13 cellular contexts compared by ENCODE assay signal in genomic region chr7:148930335-148930734, GRCh38. TPM values are rescaled to one million over a fixed set of nuclear protein-coding genes. Genes with fewer than 3 reads are reported as not detected.
DNase-seq lines count a peak whose midpoint lies in the region; ATAC-seq and TF ChIP-seq lines count a peak whose summit lies in the region.
"Had no signal": no experiment of that assay in that cellular context is flagged by ENCODE, and none has a peak within 500 bp of the region (broad histone marks: within the 10 kb centered on the region; RNA-seq: fewer than 3 reads in every experiment).

No MANE protein-coding gene starts in this region.

- H3K27ac ChIP-seq in CD4-positive, CD25-positive, alpha-beta regulatory T cell (ENCODE audit: insufficient read depth, low read length, poor library complexity, severe bottlenecking) = no peak overlapping the region
- no peak overlapping the region for H3K27ac ChIP-seq in naive thymus-derived CD4-positive, alpha-beta T cell (ENCODE audit: low read depth, low read length)
- H3K27ac ChIP-seq: 22Rv1 had no signal

- no peak for ATAC-seq in activated CD4-positive, alpha-beta T cell treated with anti-CD3 and anti-CD28 coated beads for 36 hours
- no peak for ATAC-seq in activated naive CD8-positive, alpha-beta T cell treated with anti-CD3 and anti-CD28 coated beads, Interleukin-2, amount 50 U/mL, for 24 hours
- no peak for ATAC-seq in CD4-positive, CD25-positive, alpha-beta regulatory T cell (ENCODE audit: low read depth in 2 of 2)
- ATAC-seq in naive thymus-derived CD4-positive, alpha-beta T cell = no peak
- no peak for ATAC-seq in GM18498 (IDR thresholded peaks at IDR 0.05; ENCODE audit: unreplicated experiment)
- ATAC-seq: GM23338 had no signal

- no peaks in the 10 kb centered on the region for H3K36me3 ChIP-seq in CD4-positive, CD25-positive, alpha-beta regulatory T cell (ENCODE audit: control insufficient read depth, insufficient read depth, low read length)
- H3K36me3 ChIP-seq in naive thymus-derived CD4-positive, alpha-beta T cell (ENCODE audit: control insufficient read depth in 2 of 3, insufficient read depth in 3 of 3, low read length in 3 of 3) = no peaks in the 10 kb centered on the region

- H3K4me3 Mint-ChIP-seq in activated CD4-positive, alpha-beta T cell treated with anti-CD3 and anti-CD28 coated beads for 36 hours = no peak overlapping the region
- H3K4me3 Mint-ChIP-seq in activated naive CD8-positive, alpha-beta T cell = no peak overlapping the region
- no peak overlapping the region for H3K4me3 Mint-ChIP-seq in activated naive CD8-positive, alpha-beta T cell treated with anti-CD3 and anti-CD28 coated beads, Interleukin-2, amount 50 U/mL, for 24 hours
- no peak overlapping the region for H3K4me3 Mint-ChIP-seq in CD4-positive, CD25-positive, alpha-beta regulatory T cell
- H3K4me3 Mint-ChIP-seq in glutamatergic neuron (ENCODE audit: unreplicated experiment) = no peak overlapping the region
- H3K4me3 Mint-ChIP-seq in naive thymus-derived CD4-positive, alpha-beta T cell = peak overlapping the region in 2 of 10 donors; percentile 24 to 28
- H3K4me3 Mint-ChIP-seq: CD14-positive monocyte, GM23338 had no signal

- DNase-seq in activated CD4-positive, alpha-beta T cell treated with anti-CD3 and anti-CD28 coated beads for 36 hours = no peak
- DNase-seq in activated CD4-positive, alpha-beta T cell treated with anti-CD3 and anti-CD28 coated beads for 4 hours = no peak
- DNase-seq in activated naive CD8-positive, alpha-beta T cell treated with anti-CD3 and anti-CD28 coated beads, Interleukin-2, amount 50 U/mL, for 24 hours = no peak
- DNase-seq in CD4-positive, CD25-positive, alpha-beta regulatory T cell = no peak
- no peak for DNase-seq in glutamatergic neuron
- no peak for DNase-seq in naive thymus-derived CD4-positive, alpha-beta T cell
- DNase-seq: DMS53, H7 had no signal

- peak overlapping the region; percentile 11 for H3K27ac Mint-ChIP-seq in activated CD4-positive, alpha-beta T cell treated with anti-CD3 and anti-CD28 coated beads for 36 hours
- peak overlapping the region; percentile 61 for H3K27ac Mint-ChIP-seq in activated naive CD8-positive, alpha-beta T cell
- H3K27ac Mint-ChIP-seq in activated naive CD8-positive, alpha-beta T cell treated with anti-CD3 and anti-CD28 coated beads, Interleukin-2, amount 50 U/mL, for 24 hours = no peak overlapping the region
- peak overlapping the region; percentile 66 to 72 (median 72) for H3K27ac Mint-ChIP-seq in CD4-positive, CD25-positive, alpha-beta regulatory T cell
- H3K27ac Mint-ChIP-seq in glutamatergic neuron (ENCODE audit: unreplicated experiment) = peak overlapping the region; percentile 92
- H3K27ac Mint-ChIP-seq in naive thymus-derived CD4-positive, alpha-beta T cell = peak overlapping the region in 4 of 9 donors; percentile 16 to 56 (median 22)
- H3K27ac Mint-ChIP-seq: CD14-positive monocyte, GM23338 had no signal

- no peaks in the 10 kb centered on the region for H3K27me3 ChIP-seq in CD4-positive, CD25-positive, alpha-beta regulatory T cell (ENCODE audit: control insufficient read depth, insufficient read depth, low read length)
- H3K27me3 ChIP-seq in naive thymus-derived CD4-positive, alpha-beta T cell (ENCODE audit: control insufficient read depth in 2 of 2, insufficient read depth in 2 of 2, low read length in 2 of 2) = no peaks in the 10 kb centered on the region

- CTCF ChIA-PET in activated CD4-positive, alpha-beta T cell treated with anti-CD3 and anti-CD28 coated beads for 36 hours (lab: Charles Lee) = interaction anchor here (0.7 to 2.0 kb wide), 2 partner anchors 11 to 88 kb away, joined by 4 to 6 read pairs; no protein-coding TSS in a partner anchor
- CTCF ChIA-PET in naive thymus-derived CD4-positive, alpha-beta T cell (lab: Charles Lee) = no interaction called here

- no peak overlapping the region for H3K4me3 ChIP-seq in CD4-positive, CD25-positive, alpha-beta regulatory T cell (ENCODE audit: low read depth, low read length)
- no peak overlapping the region for H3K4me3 ChIP-seq in naive thymus-derived CD4-positive, alpha-beta T cell (ENCODE audit: low read length)
- H3K4me3 ChIP-seq: GM23338 had no signal

- H3K9me3 ChIP-seq in CD4-positive, CD25-positive, alpha-beta regulatory T cell (ENCODE audit: control insufficient read depth in 2 of 2, low read length in 2 of 2) = no peaks in the 10 kb centered on the region
- no peaks in the 10 kb centered on the region for H3K9me3 ChIP-seq in naive thymus-derived CD4-positive, alpha-beta T cell (ENCODE audit: control insufficient read depth in 2 of 3, low read length in 3 of 3)

- no peak for TF ChIP-seq CTCF in glutamatergic neuron (IDR thresholded peaks at IDR 0.05; ENCODE audit: partially characterized antibody, unreplicated experiment)

- H3K36me3 Mint-ChIP-seq in activated CD4-positive, alpha-beta T cell treated with anti-CD3 and anti-CD28 coated beads for 36 hours (ENCODE audit: low read depth) = peaks cover 18% of the 10 kb centered on the region
- peaks cover 5% of the 10 kb centered on the region for H3K36me3 Mint-ChIP-seq in activated naive CD8-positive, alpha-beta T cell
- peaks cover 3% of the 10 kb centered on the region for H3K36me3 Mint-ChIP-seq in activated naive CD8-positive, alpha-beta T cell treated with anti-CD3 and anti-CD28 coated beads, Interleukin-2, amount 50 U/mL, for 24 hours (ENCODE audit: low read depth)
- H3K36me3 Mint-ChIP-seq in CD4-positive, CD25-positive, alpha-beta regulatory T cell = peaks cover 7% of the 10 kb centered on the region
- H3K36me3 Mint-ChIP-seq in glutamatergic neuron (ENCODE audit: unreplicated experiment) = peaks cover 8% of the 10 kb centered on the region
- peaks cover 0 to 7% (median 0%) of the 10 kb centered on the region in 5 donors for H3K36me3 Mint-ChIP-seq in naive thymus-derived CD4-positive, alpha-beta T cell
- H3K36me3 Mint-ChIP-seq: CD14-positive monocyte had no signal

- H3K27me3 Mint-ChIP-seq in activated CD4-positive, alpha-beta T cell treated with anti-CD3 and anti-CD28 coated beads for 36 hours = no peaks in the 10 kb centered on the region
- H3K27me3 Mint-ChIP-seq in activated naive CD8-positive, alpha-beta T cell = no peaks in the 10 kb centered on the region
- no peaks in the 10 kb centered on the region for H3K27me3 Mint-ChIP-seq in activated naive CD8-positive, alpha-beta T cell treated with anti-CD3 and anti-CD28 coated beads, Interleukin-2, amount 50 U/mL, for 24 hours
- no peaks in the 10 kb centered on the region for H3K27me3 Mint-ChIP-seq in CD4-positive, CD25-positive, alpha-beta regulatory T cell
- peaks cover 8% of the 10 kb centered on the region for H3K27me3 Mint-ChIP-seq in glutamatergic neuron (ENCODE audit: unreplicated experiment)
- no peaks in the 10 kb centered on the region for H3K27me3 Mint-ChIP-seq in naive thymus-derived CD4-positive, alpha-beta T cell

- intact Hi-C loops in activated CD4-positive, alpha-beta T cell treated with anti-CD3 and anti-CD28 coated beads for 36 hours (cut with DNase I, micrococcal nuclease) = no loop called here
- intact Hi-C loops in naive thymus-derived CD4-positive, alpha-beta T cell (cut with micrococcal nuclease) = no loop called here

- no peaks in the 10 kb centered on the region for H3K9me3 Mint-ChIP-seq in activated CD4-positive, alpha-beta T cell treated with anti-CD3 and anti-CD28 coated beads for 36 hours (ENCODE audit: low read depth)
- no peaks in the 10 kb centered on the region for H3K9me3 Mint-ChIP-seq in activated naive CD8-positive, alpha-beta T cell (ENCODE audit: low read depth)
- H3K9me3 Mint-ChIP-seq in activated naive CD8-positive, alpha-beta T cell treated with anti-CD3 and anti-CD28 coated beads, Interleukin-2, amount 50 U/mL, for 24 hours = no peaks in the 10 kb centered on the region
- H3K9me3 Mint-ChIP-seq in CD4-positive, CD25-positive, alpha-beta regulatory T cell = peaks cover 0 to 1% (median 0%) of the 10 kb centered on the region in 7 donors
- peaks cover 16% of the 10 kb centered on the region for H3K9me3 Mint-ChIP-seq in glutamatergic neuron (ENCODE audit: unreplicated experiment)
- peaks cover 0 to 2% (median 0%) of the 10 kb centered on the region in 11 donors for H3K9me3 Mint-ChIP-seq in naive thymus-derived CD4-positive, alpha-beta T cell
- H3K9me3 Mint-ChIP-seq: GM23338 had no signal

- POLR2A ChIA-PET in activated CD4-positive, alpha-beta T cell treated with anti-CD3 and anti-CD28 coated beads for 36 hours (lab: Charles Lee) = no interaction called here
- POLR2A ChIA-PET in naive thymus-derived CD4-positive, alpha-beta T cell (lab: Charles Lee) = interaction anchor here (0.9 to 2.5 kb wide), 2 partner anchors 9 to 11 kb away, joined by 3 to 10 read pairs; no protein-coding TSS in a partner anchor

- H3K4me1 ChIP-seq in CD4-positive, CD25-positive, alpha-beta regulatory T cell (ENCODE audit: control insufficient read depth, insufficient read depth, low read length, poor library complexity, severe bottlenecking) = no peaks in the 10 kb centered on the region
- H3K4me1 ChIP-seq in naive thymus-derived CD4-positive, alpha-beta T cell (ENCODE audit: control insufficient read depth in 2 of 2, insufficient read depth in 2 of 2, low read length in 2 of 2) = no peaks in the 10 kb centered on the region

- H3K4me1 Mint-ChIP-seq in activated CD4-positive, alpha-beta T cell treated with anti-CD3 and anti-CD28 coated beads for 36 hours = peaks cover 33% of the 10 kb centered on the region
- peaks cover 40% of the 10 kb centered on the region for H3K4me1 Mint-ChIP-seq in activated naive CD8-positive, alpha-beta T cell (ENCODE audit: low read depth)
- peaks cover 36% of the 10 kb centered on the region for H3K4me1 Mint-ChIP-seq in activated naive CD8-positive, alpha-beta T cell treated with anti-CD3 and anti-CD28 coated beads, Interleukin-2, amount 50 U/mL, for 24 hours
- peaks cover 0 to 26% (median 12%) of the 10 kb centered on the region in 4 donors for H3K4me1 Mint-ChIP-seq in CD4-positive, CD25-positive, alpha-beta regulatory T cell
- peaks cover 40% of the 10 kb centered on the region for H3K4me1 Mint-ChIP-seq in glutamatergic neuron (ENCODE audit: low read depth, unreplicated experiment)
- H3K4me1 Mint-ChIP-seq in naive thymus-derived CD4-positive, alpha-beta T cell = peaks cover 0 to 27% (median 19%) of the 10 kb centered on the region in 7 donors
- H3K4me1 Mint-ChIP-seq: CD14-positive monocyte, GM23338 had no signal

RNA-seq across cellular contexts. Expression of gene EZH2, which starts 46.2 kb away (rescaled TPM):
- total RNA-seq in activated CD4-positive, alpha-beta T cell treated with anti-CD3 and anti-CD28 coated beads for 36 hours = 100 to 1,000 TPM; 117 to 126 TPM
- 78.6 TPM for total RNA-seq in CD4-positive, CD25-positive, alpha-beta regulatory T cell
- 10 to 100 TPM in 2 of 4 donors, 1 to 10 TPM in 2; 7.5 to 12.2 (median 9.7) TPM for polyA plus RNA-seq in CD4-positive, CD25-positive, alpha-beta regulatory T cell
- total RNA-seq in glutamatergic neuron (ENCODE audit: unreplicated experiment) = 314 TPM
- 10 to 100 TPM in 3 of 5 experiments, 1 to 10 TPM in 2; 7.2 to 73.3 (median 18.9) TPM for total RNA-seq in naive thymus-derived CD4-positive, alpha-beta T cell
- 1 to 10 TPM; 2.2 to 2.4 TPM for polyA plus RNA-seq in naive thymus-derived CD4-positive, alpha-beta T cell
